25 cellular contexts compared by ENCODE assay signal in genomic region chr5:131225282-131225974, GRCh38. TPM values are rescaled to one million over a fixed set of nuclear protein-coding genes. Genes with fewer than 3 reads are reported as not detected.
DNase-seq lines count a peak whose midpoint lies in the region; ATAC-seq, FAIRE-seq and TF ChIP-seq lines count a peak whose summit lies in the region.
"Had no signal": no experiment of that assay in that cellular context is flagged by ENCODE, and none has a peak within 500 bp of the region (broad histone marks: within the 10 kb centered on the region; RNA-seq: fewer than 3 reads in every experiment).

No MANE protein-coding gene starts in this region.

- peak overlapping the region; percentile 76 to 87 (median 83) for H3K27ac ChIP-seq in transverse colon
- no peak overlapping the region for H3K27ac ChIP-seq in tibial artery
- H3K27ac ChIP-seq: A549, C4-2B had no signal

- FAIRE-seq in GM18507 (lab: Jason Lieb, UNC) = peak; percentile 21
- FAIRE-seq: A549, HepG2 had no signal

- in situ Hi-C loops in transverse colon (cut with MboI; ENCODE audit: low pct_ligation_motif_present in 1 of 4, low pct_unique_long_range_greater_than_20kb in 1 of 4, low sequenced_read_pairs in 3 of 4) = no loop called here

- no peak for DNase-seq in GM18507 (ENCODE audit: extremely low spot score, insufficient read length, low read depth)
- DNase-seq in left colon = no peak
- DNase-seq in transverse colon = peak; percentile 27
- DNase-seq in tibial artery = no peak
- no peak for DNase-seq in activated T-cell treated with anti-CD3 and anti-CD28 coated beads for 4 hours
- DNase-seq: Caco-2, DMS79, EL, GDM1, GOT3, NCI-H1105, NCI-H1436 treated with DMSO at 0.1 percent for 48 hours, NCI-H1930, NCI-H2107, NCI-H524, NCI-H748 treated with DMSO at 0.1 percent for 48 hours, PC-3, SK-N-SH, SW 1271 had no signal

- peak; percentile 1 for ATAC-seq in HG02981 (IDR thresholded peaks at IDR 0.05; ENCODE audit: unreplicated experiment)
- peak; percentile 76 for ATAC-seq in left colon
- no peak for ATAC-seq in HG02840 (IDR thresholded peaks at IDR 0.05; ENCODE audit: low FRiP score, unreplicated experiment)
- ATAC-seq: PC-3 had no signal

- no peaks in the 10 kb centered on the region for H3K27me3 ChIP-seq in transverse colon
- H3K27me3 ChIP-seq in tibial artery = no peaks in the 10 kb centered on the region

- TF ChIP-seq CTCF in transverse colon (IDR thresholded peaks at IDR 0.05) (no peak), tibial artery (IDR thresholded peaks at IDR 0.05) (no peak)

- H3K4me3 ChIP-seq in transverse colon = peak overlapping the region in 2 of 4 donors; percentile 13 to 32
- no peak overlapping the region for H3K4me3 ChIP-seq in tibial artery
- H3K4me3 ChIP-seq: A549, HAP-1 had no signal

- intact Hi-C loops in left colon (cut with DNase I, micrococcal nuclease) = no loop called here
- intact Hi-C loops in transverse colon (cut with DNase I; ENCODE audit: low total_unique reads) = no loop called here
- intact Hi-C loops in tibial artery (cut with DNase I; ENCODE audit: low total_unique reads) = no loop called here

- no peak for TF ChIP-seq EP300 in transverse colon (IDR thresholded peaks at IDR 0.05; ENCODE audit: low read depth)

- peak; percentile 10 for TF ChIP-seq POLR2A in transverse colon (IDR thresholded peaks at IDR 0.05)

- WGBS in transverse colon (ENCODE audit: low coverage in 1 of 2), 2 donors = 52 to 88% methylated on average over 1 to 4 of the region's 4 CpGs

- H3K36me3 ChIP-seq in transverse colon (no peaks in the 10 kb centered on the region), tibial artery (no peaks in the 10 kb centered on the region)
- H3K36me3 ChIP-seq: HAP-1 had no signal

- H3K9me3 ChIP-seq in transverse colon (no peaks in the 10 kb centered on the region), tibial artery (no peaks in the 10 kb centered on the region)
- H3K9me3 ChIP-seq: A549, Caco-2, HAP-1, SK-N-SH had no signal

- H3K4me1 ChIP-seq in transverse colon (peaks cover 0 to 41% (median 19%) of the 10 kb centered on the region in 4 donors), tibial artery (no peaks in the 10 kb centered on the region)
- H3K4me1 ChIP-seq: Caco-2, HAP-1 had no signal

RNA-seq across cellular contexts. Expression of gene CDC42SE2, which starts 38.4 kb away (rescaled TPM):
- total RNA-seq in left colon (100 to 1,000 TPM; 106 to 114 TPM), transverse colon (100 to 1,000 TPM in 2 of 4 donors, 10 to 100 TPM in 2; 71.8 to 118 (median 91.8) TPM)

RNA-seq across cellular contexts. Expression of gene LYRM7, which starts 54.7 kb away (rescaled TPM):
- 10 to 100 TPM; 10.8 to 12.3 TPM for total RNA-seq in left colon
- total RNA-seq in transverse colon = 10 to 100 TPM in 3 of 4 donors, 1 to 10 TPM in 1; 2.0 to 14.6 (median 12.3) TPM

Comparison
In these comparisons a context has a peak if more than half of its experiments do, and no peak if none do; other contexts are left out.
1. H3K27ac ChIP-seq: peak in transverse colon (4 of 4); none in tibial artery (0 of 2).